ENCODE assay signal across 1 cellular context in the genomic region with DNA sequence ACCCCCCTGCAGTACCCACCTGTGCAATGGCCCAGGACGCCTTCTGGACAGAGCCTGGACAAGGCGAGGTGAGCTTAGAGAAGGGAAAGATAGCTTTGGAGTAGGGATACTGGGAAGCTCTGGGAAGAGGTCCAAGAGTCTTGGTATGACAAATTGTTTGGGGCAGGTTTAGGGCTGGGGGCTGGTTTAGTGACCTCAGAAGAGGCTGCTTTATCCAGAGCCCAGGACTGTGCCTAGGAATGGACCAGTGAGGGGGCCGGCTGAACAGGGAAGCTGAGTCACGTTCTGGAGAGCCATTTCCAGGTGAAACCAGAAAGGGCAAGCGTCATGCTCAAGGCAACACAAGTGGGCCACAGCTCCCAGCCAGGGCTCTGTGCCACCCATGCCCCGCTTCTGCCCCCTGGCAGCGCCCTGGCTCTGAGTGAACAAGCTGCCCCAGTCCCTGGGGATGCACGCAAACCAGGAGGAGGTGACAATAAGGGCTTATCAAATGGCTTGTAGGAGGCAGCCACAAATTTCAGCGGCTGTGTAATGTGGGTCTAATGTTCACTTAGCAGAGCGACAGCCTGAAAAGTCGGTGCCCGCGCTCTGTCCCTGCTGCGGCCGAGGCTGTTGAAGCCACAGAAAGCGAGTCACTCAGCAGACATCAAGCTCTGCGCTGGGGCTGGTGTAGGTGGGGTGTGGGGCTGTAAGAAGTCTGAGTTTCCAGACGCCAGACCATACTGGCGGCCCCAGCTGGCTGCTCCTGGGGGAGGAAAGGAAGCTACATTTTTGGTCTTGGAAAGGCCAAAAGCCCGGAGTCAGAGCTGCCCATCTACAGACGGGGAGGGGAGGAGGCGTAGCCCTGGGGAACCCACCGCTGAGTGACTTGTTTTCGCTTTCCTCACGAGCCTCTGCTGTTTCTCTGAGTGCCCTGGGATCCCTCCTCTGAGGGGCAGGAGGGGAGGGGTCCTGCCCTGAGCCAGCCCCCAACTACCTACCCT.
TF ChIP-seq lines count a peak whose summit lies in the region.

No MANE protein-coding gene starts in this region.

TF ChIP-seq in IMR-90, 13 proteins besides CTCF, POLR2A, EP300 and RAD21:
- TF ChIP-seq MAZ (IDR thresholded peaks at IDR 0.05; ENCODE audit: borderline replicate concordance, low read depth, low read length) (0 out of 2 replicates have a peak, but pooled peaks have one; percentile 10), CHD1 (IDR thresholded peaks at IDR 0.05; ENCODE audit: low read depth, low read length) (no peak), CEBPB (IDR thresholded peaks at IDR 0.05; ENCODE audit: low read depth, low read length) (no peak), MXI1 (IDR thresholded peaks at IDR 0.05; ENCODE audit: borderline replicate concordance, low read depth, low read length) (no peak), BHLHE40 (IDR thresholded peaks at IDR 0.05; ENCODE audit: low read depth, low read length) (no peak), RCOR1 (IDR thresholded peaks at IDR 0.05; ENCODE audit: insufficient replicate concordance, low read length) (no peak), NFE2L2 (IDR thresholded peaks at IDR 0.05; ENCODE audit: low read depth, low read length) (no peak), SMC3 (IDR thresholded peaks at IDR 0.05; ENCODE audit: low read depth, low read length) (0 out of 2 replicates have a peak, but pooled peaks have one; percentile 9), RFX5 (IDR thresholded peaks at IDR 0.05; ENCODE audit: low read depth, low read length) (no peak), FOS (IDR thresholded peaks at IDR 0.05; ENCODE audit: low read depth, low read length) (no peak), MAFK (IDR thresholded peaks at IDR 0.05; ENCODE audit: low read depth, low read length) (no peak)
- TF ChIP-seq, protein P1, sequence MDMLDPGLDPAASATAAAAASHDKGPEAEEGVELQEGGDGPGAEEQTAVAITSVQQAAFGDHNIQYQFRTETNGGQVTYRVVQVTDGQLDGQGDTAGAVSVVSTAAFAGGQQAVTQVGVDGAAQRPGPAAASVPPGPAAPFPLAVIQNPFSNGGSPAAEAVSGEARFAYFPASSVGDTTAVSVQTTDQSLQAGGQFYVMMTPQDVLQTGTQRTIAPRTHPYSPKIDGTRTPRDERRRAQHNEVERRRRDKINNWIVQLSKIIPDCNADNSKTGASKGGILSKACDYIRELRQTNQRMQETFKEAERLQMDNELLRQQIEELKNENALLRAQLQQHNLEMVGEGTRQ (IDR thresholded peaks at IDR 0.05; ENCODE audit: low read depth, low read length) = no peak
- TF ChIP-seq, protein P2, sequence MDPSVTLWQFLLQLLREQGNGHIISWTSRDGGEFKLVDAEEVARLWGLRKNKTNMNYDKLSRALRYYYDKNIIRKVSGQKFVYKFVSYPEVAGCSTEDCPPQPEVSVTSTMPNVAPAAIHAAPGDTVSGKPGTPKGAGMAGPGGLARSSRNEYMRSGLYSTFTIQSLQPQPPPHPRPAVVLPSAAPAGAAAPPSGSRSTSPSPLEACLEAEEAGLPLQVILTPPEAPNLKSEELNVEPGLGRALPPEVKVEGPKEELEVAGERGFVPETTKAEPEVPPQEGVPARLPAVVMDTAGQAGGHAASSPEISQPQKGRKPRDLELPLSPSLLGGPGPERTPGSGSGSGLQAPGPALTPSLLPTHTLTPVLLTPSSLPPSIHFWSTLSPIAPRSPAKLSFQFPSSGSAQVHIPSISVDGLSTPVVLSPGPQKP (IDR thresholded peaks at IDR 0.05; ENCODE audit: borderline replicate concordance, low read depth, low read length) = no peak
